In the genomic region with DNA sequence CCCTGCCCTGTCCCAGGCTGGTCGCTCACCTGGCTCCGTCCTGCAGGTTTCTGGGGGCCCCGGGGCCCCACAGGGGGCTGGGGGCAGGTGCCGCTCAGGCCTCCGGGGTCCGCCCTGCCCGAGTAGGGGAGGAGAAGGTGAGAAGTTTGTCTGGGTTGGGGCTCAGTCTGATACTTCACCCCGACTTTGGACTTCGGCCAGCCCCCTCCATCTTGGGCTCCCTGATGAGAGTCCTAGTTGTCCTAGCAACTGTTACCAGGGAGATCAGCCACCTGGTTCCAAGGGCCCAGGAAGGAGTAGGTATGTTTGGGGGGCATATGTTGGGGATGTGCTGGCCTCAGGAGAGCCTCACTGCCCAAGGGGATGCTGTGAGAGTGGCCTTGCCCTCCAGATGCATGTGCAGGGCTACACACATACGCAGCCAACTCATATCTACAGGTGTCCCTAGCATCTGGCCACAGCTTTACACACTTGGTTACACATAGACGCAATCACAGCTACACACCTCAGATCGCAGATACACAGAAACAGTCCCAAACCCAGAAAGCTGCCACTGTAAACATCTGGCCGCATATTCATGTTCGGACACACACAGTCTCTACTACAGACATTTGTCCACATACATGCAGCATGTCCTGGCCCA, we compare ENCODE assay signal across 21 cellular contexts. TPM values are rescaled to one million over a fixed set of nuclear protein-coding genes. Genes with fewer than 3 reads are reported as not detected.
DNase-seq lines count a peak whose midpoint lies in the region; ATAC-seq and TF ChIP-seq lines count a peak whose summit lies in the region.
"Had no signal": no experiment of that assay in that cellular context is flagged by ENCODE, and none has a peak within 500 bp of the region (broad histone marks: within the 10 kb centered on the region; RNA-seq: fewer than 3 reads in every experiment).

No MANE protein-coding gene starts in this region.

- H3K4me1 ChIP-seq in left ventricle myocardium inferior: peaks cover 62% of the 10 kb centered on the region
- peaks cover 3 to 29% of the 10 kb centered on the region in 2 donors for H3K4me1 ChIP-seq in esophagus (ENCODE audit: control insufficient read depth in 2 of 2, insufficient read depth in 2 of 2, low read length in 1 of 2)
- peaks cover 12 to 23% of the 10 kb centered on the region in 2 experiments for H3K4me1 ChIP-seq in trophoblast cell (ENCODE audit: control insufficient read depth in 1 of 2, insufficient read depth in 2 of 2, low read length in 2 of 2)

- no peaks in the 10 kb centered on the region for H3K27me3 ChIP-seq in left ventricle myocardium inferior (ENCODE audit: low read depth)
- H3K27me3 ChIP-seq in esophagus (ENCODE audit: control insufficient read depth in 1 of 2, insufficient read depth in 2 of 2, low read length in 2 of 2): no peaks in the 10 kb centered on the region
- H3K27me3 ChIP-seq in trophoblast cell (ENCODE audit: insufficient read depth, low read length): no peaks in the 10 kb centered on the region
- H3K27me3 ChIP-seq: cardiac muscle cell, upper lobe of right lung had no signal

- H3K27ac ChIP-seq in left ventricle myocardium inferior (replicated peaks) (peak overlapping the region; percentile 93), esophagus (ENCODE audit: low read depth in 2 of 2, low read length in 1 of 2) (peak overlapping the region; percentile 6 to 72), trophoblast cell (ENCODE audit: low read depth, low read length) (no peak overlapping the region)
- H3K27ac ChIP-seq: cardiac muscle cell, upper lobe of right lung had no signal

- no peak overlapping the region for H3K4me2 ChIP-seq in trophoblast cell (ENCODE audit: low read length)

- H3K79me1 ChIP-seq in trophoblast cell (ENCODE audit: low read length): peaks cover 9% of the 10 kb centered on the region

- H3K23ac ChIP-seq in trophoblast cell (ENCODE audit: low read length): no peak overlapping the region

- H3K9ac ChIP-seq in trophoblast cell (ENCODE audit: low read length): peak overlapping the region; percentile 21

- H2AK5ac ChIP-seq in trophoblast cell (ENCODE audit: low read length): no peak overlapping the region

- H2BK5ac ChIP-seq in trophoblast cell (ENCODE audit: low read depth, low read length, poor library complexity): no peak overlapping the region

- H3K4ac ChIP-seq in trophoblast cell (ENCODE audit: low read depth, low read length): no peak overlapping the region

- no peak for ATAC-seq in HG02885 (IDR thresholded peaks at IDR 0.05; ENCODE audit: poor library complexity, unreplicated experiment)
- ATAC-seq: activated CD4-positive, alpha-beta T cell treated with anti-CD3 and anti-CD28 coated beads for 36 hours had no signal

- H3K4me3 ChIP-seq in left ventricle myocardium inferior: no peak overlapping the region
- no peak overlapping the region for H3K4me3 ChIP-seq in esophagus (ENCODE audit: low read depth in 1 of 2, low read length in 2 of 2)
- H3K4me3 ChIP-seq in trophoblast cell (ENCODE audit: low read depth, low read length): no peak overlapping the region
- H3K4me3 ChIP-seq: cardiac muscle cell, upper lobe of right lung had no signal

- H4K91ac ChIP-seq in trophoblast cell (ENCODE audit: low read depth, low read length): no peak overlapping the region

- peaks cover 4% of the 10 kb centered on the region for H3K79me2 ChIP-seq in trophoblast cell (ENCODE audit: control insufficient read depth, insufficient read depth, low read length, poor library complexity)

- no peak overlapping the region for H4K12ac ChIP-seq in trophoblast cell (ENCODE audit: low read depth, low read length)

- no peak overlapping the region for H3K14ac ChIP-seq in trophoblast cell (ENCODE audit: low read length)

- H3K9me3 ChIP-seq in left ventricle myocardium inferior (replicated peaks): no peaks in the 10 kb centered on the region
- no peaks in the 10 kb centered on the region for H3K9me3 ChIP-seq in esophagus (ENCODE audit: control insufficient read depth in 2 of 2, insufficient read depth in 1 of 2, low read depth in 1 of 2, low read length in 1 of 2)
- peaks cover 2% of the 10 kb centered on the region for H3K9me3 ChIP-seq in trophoblast cell (ENCODE audit: insufficient read depth, low read depth, low read length)
- H3K9me3 ChIP-seq: Caco-2, upper lobe of right lung had no signal

- 84 to 86% methylated on average over 12 to 14 of the region's 14 CpGs for WGBS in esophagus, 2 donors
- no CpG with 5 or more reads among the region's 14 CpGs for WGBS in trophoblast cell (ENCODE audit: extremely low coverage, insufficient coverage, insufficient read length)

- H2AFZ ChIP-seq in trophoblast cell (ENCODE audit: insufficient read depth, low read length, poor library complexity): no peak overlapping the region

- H3K36me3 ChIP-seq in left ventricle myocardium inferior (peaks cover 47% of the 10 kb centered on the region), esophagus (ENCODE audit: control insufficient read depth in 2 of 2, insufficient read depth in 2 of 2, low read length in 1 of 2) (peaks cover 0 to 16% of the 10 kb centered on the region in 2 donors), trophoblast cell (ENCODE audit: control insufficient read depth in 1 of 2, insufficient read depth in 2 of 2, low read length in 2 of 2) (peaks cover 32 to 38% of the 10 kb centered on the region in 2 experiments)
- H3K36me3 ChIP-seq: cardiac muscle cell had no signal

- no peak overlapping the region for H4K8ac ChIP-seq in trophoblast cell (ENCODE audit: low read depth, low read length)

- no peak for TF ChIP-seq CTCF in left ventricle myocardium inferior (IDR thresholded peaks at IDR 0.05; ENCODE audit: borderline replicate concordance)

- no peak overlapping the region for H2BK120ac ChIP-seq in trophoblast cell (ENCODE audit: insufficient read depth, low read length, poor library complexity)

- intact Hi-C loops in left ventricle myocardium inferior (cut with micrococcal nuclease) (no loop called here), cardiac septum (cut with DNase I) (no loop called here)

- DNase-seq in left ventricle myocardium inferior (no peak), cardiac septum (ENCODE audit: low spot score) (no peak), trophoblast cell (no peak), activated T-cell treated with anti-CD3 and anti-CD28 coated beads for 4 hours (no peak)
- no peak for DNase-seq in stimulated activated CD4-positive, alpha-beta T cell treated with anti-CD3 and anti-CD28 coated beads, Interleukin-4, amount 100 ng/mL, for 4 hours
- DNase-seq in central memory CD4-positive, alpha-beta T cell: no peak
- DNase-seq: activated CD4-positive, alpha-beta T cell treated with anti-CD3 and anti-CD28 coated beads for 36 hours; activated T-cell treated with anti-CD3 and anti-CD28 coated beads, Interleukin-2, amount 50 U/mL, for 24 hours; Caco-2; endodermal cell; GF-D8; mammary epithelial cell; NCI-H2171 treated with DMSO at 0.1 percent for 48 hours; NK-92 treated with Interleukin-12 subunit alpha and Interleukin-12 subunit beta, amount 100 ng/mL, for 24 hours; SIG-M5; stimulated activated CD4-positive, alpha-beta T cell treated with anti-CD3 and anti-CD28 coated beads, Interleukin-2, amount 100 ng/mL, for 48 hours; stimulated activated CD8-positive, alpha-beta memory T cell treated with anti-CD3 and anti-CD28 coated beads, Interleukin-4, amount 100 ng/mL, for 48 hours had no signal

- H3K18ac ChIP-seq in trophoblast cell (ENCODE audit: low read length): no peak overlapping the region

- no peak overlapping the region for H2BK12ac ChIP-seq in trophoblast cell (ENCODE audit: low read length)

RNA-seq across cellular contexts. Expression of gene NUMBL, which starts 3.4 kb away (rescaled TPM):
- total RNA-seq in left ventricle myocardium inferior (14.7 TPM), cardiac septum (20.7 TPM)
- polyA plus RNA-seq in esophagus: 10 to 100 TPM in 1 of 2 donors, 1 to 10 TPM in 1; 9.0 to 14.4 TPM
- polyA plus RNA-seq in trophoblast cell (2013): 20.5 and 21.5 TPM in 2 replicates

RNA-seq across cellular contexts. Expression of gene COQ8B, which starts 29.7 kb away (rescaled TPM):
- total RNA-seq in left ventricle myocardium inferior (24.0 TPM), cardiac septum (18.1 TPM)
- polyA plus RNA-seq in esophagus: 10 to 100 TPM; 18.4 to 27.2 TPM
- polyA plus RNA-seq in trophoblast cell (2013): 14.4 and 14.9 TPM in 2 replicates

RNA-seq across cellular contexts. Expression of gene ITPKC, which starts 29.9 kb away (rescaled TPM):
- total RNA-seq in left ventricle myocardium inferior (9.8 TPM), cardiac septum (10.0 TPM)
- polyA plus RNA-seq in esophagus: 100 to 1,000 TPM in 1 of 2 donors, 10 to 100 TPM in 1; 57.4 to 172 TPM
- polyA plus RNA-seq in trophoblast cell (2013): 13.1 and 13.5 TPM in 2 replicates
